12 cellular contexts compared by ENCODE assay signal in genomic region chr2:127515383-127515915, GRCh38. TPM values are rescaled to one million over a fixed set of nuclear protein-coding genes. Genes with fewer than 3 reads are reported as not detected.
DNase-seq lines count a peak whose midpoint lies in the region; ATAC-seq and TF ChIP-seq lines count a peak whose summit lies in the region.
"Had no signal": no experiment of that assay in that cellular context is flagged by ENCODE, and none has a peak within 500 bp of the region (broad histone marks: within the 10 kb centered on the region; RNA-seq: fewer than 3 reads in every experiment).

No MANE protein-coding gene starts in this region.

- no peaks in the 10 kb centered on the region for H3K9me3 Mint-ChIP-seq in activated CD4-positive, alpha-beta memory T cell treated with anti-CD3 and anti-CD28 coated beads for 36 hours
- no peaks in the 10 kb centered on the region for H3K9me3 Mint-ChIP-seq in activated CD4-positive, alpha-beta memory T cell treated with anti-CD3 and anti-CD28 coated beads, Interleukin-2, amount 10 ng/mL, durations not matched to agents 7 days and 5 days
- no peaks in the 10 kb centered on the region for H3K9me3 Mint-ChIP-seq in endothelial cell (ENCODE audit: unreplicated experiment)
- H3K9me3 Mint-ChIP-seq in progenitor cell of endocrine pancreas (ENCODE audit: low read depth): no peaks in the 10 kb centered on the region

- no peaks in the 10 kb centered on the region for H3K27me3 Mint-ChIP-seq in activated CD4-positive, alpha-beta memory T cell treated with anti-CD3 and anti-CD28 coated beads for 36 hours
- H3K27me3 Mint-ChIP-seq in activated CD4-positive, alpha-beta memory T cell treated with anti-CD3 and anti-CD28 coated beads, Interleukin-2, amount 10 ng/mL, durations not matched to agents 7 days and 5 days: no peaks in the 10 kb centered on the region
- no peaks in the 10 kb centered on the region for H3K27me3 Mint-ChIP-seq in endothelial cell (ENCODE audit: unreplicated experiment)
- H3K27me3 Mint-ChIP-seq in progenitor cell of endocrine pancreas: no peaks in the 10 kb centered on the region

- H3K9me3 ChIP-seq in thyroid gland: no peaks in the 10 kb centered on the region
- H3K9me3 ChIP-seq: A549 had no signal

- intact Hi-C loops in activated CD4-positive, alpha-beta memory T cell treated with anti-CD3 and anti-CD28 coated beads for 36 hours (cut with micrococcal nuclease): no loop called here
- intact Hi-C loops in thyroid gland (cut with DNase I): no loop called here

- H3K27ac Mint-ChIP-seq in activated CD4-positive, alpha-beta memory T cell treated with anti-CD3 and anti-CD28 coated beads for 36 hours: peak overlapping the region; percentile 39
- no peak overlapping the region for H3K27ac Mint-ChIP-seq in activated CD4-positive, alpha-beta memory T cell treated with anti-CD3 and anti-CD28 coated beads, Interleukin-2, amount 10 ng/mL, durations not matched to agents 7 days and 5 days
- peak overlapping the region; percentile 55 for H3K27ac Mint-ChIP-seq in endothelial cell (ENCODE audit: unreplicated experiment)
- no peak overlapping the region for H3K27ac Mint-ChIP-seq in progenitor cell of endocrine pancreas

- WGBS in thyroid gland, 2 donors: 54 to 69% methylated on average over 5 to 6 of the region's 6 CpGs

- no peak overlapping the region for H3K4me3 ChIP-seq in thyroid gland (replicated peaks in 1 of 3)
- H3K4me3 ChIP-seq: A549 had no signal

- peak overlapping the region in 2 of 3 donors; percentile 17 to 48 for H3K27ac ChIP-seq in thyroid gland
- H3K27ac ChIP-seq: A549 had no signal

- no peak overlapping the region for H3K4me3 Mint-ChIP-seq in activated CD4-positive, alpha-beta memory T cell treated with anti-CD3 and anti-CD28 coated beads for 36 hours
- no peak overlapping the region for H3K4me3 Mint-ChIP-seq in activated CD4-positive, alpha-beta memory T cell treated with anti-CD3 and anti-CD28 coated beads, Interleukin-2, amount 10 ng/mL, durations not matched to agents 7 days and 5 days
- H3K4me3 Mint-ChIP-seq in endothelial cell (ENCODE audit: unreplicated experiment): no peak overlapping the region
- H3K4me3 Mint-ChIP-seq in progenitor cell of endocrine pancreas (ENCODE audit: low read depth): no peak overlapping the region

- peaks cover 0 to 4% of the 10 kb centered on the region in 2 donors for H3K36me3 ChIP-seq in thyroid gland

- POLR2A ChIA-PET in activated CD4-positive, alpha-beta memory T cell treated with anti-CD3 and anti-CD28 coated beads for 36 hours (lab: Charles Lee): no interaction called here
- POLR2A ChIA-PET in activated CD4-positive, alpha-beta memory T cell treated with anti-CD3 and anti-CD28 coated beads, Interleukin-2, amount 10 ng/mL, durations not matched to agents 7 days and 5 days (lab: Charles Lee): interaction anchor here (2.8 kb wide), 1 partner anchor 11 kb away, joined by 12 read pairs; the partner anchor contains the start of gene IWS1

- peaks cover 36% of the 10 kb centered on the region for H3K36me3 Mint-ChIP-seq in activated CD4-positive, alpha-beta memory T cell treated with anti-CD3 and anti-CD28 coated beads for 36 hours
- H3K36me3 Mint-ChIP-seq in activated CD4-positive, alpha-beta memory T cell treated with anti-CD3 and anti-CD28 coated beads, Interleukin-2, amount 10 ng/mL, durations not matched to agents 7 days and 5 days (ENCODE audit: low read depth): peaks cover 76% of the 10 kb centered on the region
- H3K36me3 Mint-ChIP-seq in endothelial cell (ENCODE audit: low read depth, unreplicated experiment) (peaks cover 10% of the 10 kb centered on the region), progenitor cell of endocrine pancreas (ENCODE audit: insufficient read depth) (peaks cover 13% of the 10 kb centered on the region)

- no peak for ATAC-seq in SK-N-SH treated with all-trans-retinoic acid at 6 μM for 48 hours
- no peak for ATAC-seq in GM21423 (IDR thresholded peaks at IDR 0.05; ENCODE audit: unreplicated experiment)
- ATAC-seq: A549, PC-3 had no signal

- CTCF ChIA-PET in activated CD4-positive, alpha-beta memory T cell treated with anti-CD3 and anti-CD28 coated beads for 36 hours (lab: Charles Lee): no interaction called here
- CTCF ChIA-PET in activated CD4-positive, alpha-beta memory T cell treated with anti-CD3 and anti-CD28 coated beads, Interleukin-2, amount 10 ng/mL, durations not matched to agents 7 days and 5 days (lab: Charles Lee): no interaction called here

- TF ChIP-seq POLR2A in thyroid gland (IDR thresholded peaks at IDR 0.05): no peak

- DNase-seq in activated CD4-positive, alpha-beta memory T cell treated with anti-CD3 and anti-CD28 coated beads for 36 hours: no peak
- no peak for DNase-seq in activated CD4-positive, alpha-beta memory T cell treated with anti-CD3 and anti-CD28 coated beads, Interleukin-2, amount 10 ng/mL, durations not matched to agents 7 days and 5 days
- DNase-seq in endothelial cell (ENCODE audit: low spot score) (no peak), midbrain (lab: John Stamatoyannopoulos, UW) (peak; percentile 44), thyroid gland (no peak), progenitor cell of endocrine pancreas (ENCODE audit: low spot score, unreplicated experiment) (no peak)
- DNase-seq: activated gamma-delta T cell treated with Interleukin-2 at 50 U/mL for 16 hours, GF-D8, PC-3 had no signal

- TF ChIP-seq CTCF in endothelial cell (IDR thresholded peaks at IDR 0.05; ENCODE audit: unreplicated experiment) (no peak), thyroid gland (IDR thresholded peaks at IDR 0.05) (no peak), progenitor cell of endocrine pancreas (IDR thresholded peaks at IDR 0.05; ENCODE audit: unreplicated experiment) (no peak)

- peaks cover 12 to 20% of the 10 kb centered on the region in 2 donors for H3K4me1 ChIP-seq in thyroid gland

- no peaks in the 10 kb centered on the region for H3K27me3 ChIP-seq in thyroid gland

- H3K4me1 Mint-ChIP-seq in activated CD4-positive, alpha-beta memory T cell treated with anti-CD3 and anti-CD28 coated beads for 36 hours (ENCODE audit: low read depth): peaks cover 75% of the 10 kb centered on the region
- peaks cover 48% of the 10 kb centered on the region for H3K4me1 Mint-ChIP-seq in activated CD4-positive, alpha-beta memory T cell treated with anti-CD3 and anti-CD28 coated beads, Interleukin-2, amount 10 ng/mL, durations not matched to agents 7 days and 5 days
- peaks cover 29% of the 10 kb centered on the region for H3K4me1 Mint-ChIP-seq in endothelial cell (ENCODE audit: unreplicated experiment)
- peaks cover 2% of the 10 kb centered on the region for H3K4me1 Mint-ChIP-seq in progenitor cell of endocrine pancreas (ENCODE audit: low read depth)

TF ChIP-seq in SK-N-SH treated with all-trans-retinoic acid at 6 μM for 48 hours, 23 proteins besides CTCF, POLR2A, EP300 and RAD21:
- TF ChIP-seq RARB (CRISPR knock-in tag; IDR thresholded peaks at IDR 0.05) (no peak), POU6F1 (CRISPR knock-in tag; IDR thresholded peaks at IDR 0.05; ENCODE audit: borderline replicate concordance, low read depth) (no peak)

RNA-seq across cellular contexts. Expression of gene IWS1, which starts 10.8 kb away (rescaled TPM):
- 10 to 100 TPM; 57.0 to 57.1 TPM for total RNA-seq in activated CD4-positive, alpha-beta memory T cell treated with anti-CD3 and anti-CD28 coated beads for 36 hours
- total RNA-seq in activated CD4-positive, alpha-beta memory T cell treated with anti-CD3 and anti-CD28 coated beads, Interleukin-2, amount 10 ng/mL, durations not matched to agents 7 days and 5 days: 10 to 100 TPM; 40.8 to 43.3 TPM
- total RNA-seq in endothelial cell (ENCODE audit: unreplicated experiment) (50.5 TPM), thyroid gland (10 to 100 TPM; 33.8 to 70.4 (median 42.1) TPM), progenitor cell of endocrine pancreas (60.4 and 61.2 TPM in 2 replicates)

RNA-seq across cellular contexts. Expression of gene MYO7B, which starts 20.0 kb away (rescaled TPM):
- total RNA-seq in activated CD4-positive, alpha-beta memory T cell treated with anti-CD3 and anti-CD28 coated beads for 36 hours: under 1 TPM; 0.14 to 0.58 TPM
- under 1 TPM; 0.13 to 0.18 TPM for total RNA-seq in activated CD4-positive, alpha-beta memory T cell treated with anti-CD3 and anti-CD28 coated beads, Interleukin-2, amount 10 ng/mL, durations not matched to agents 7 days and 5 days
- total RNA-seq in endothelial cell (ENCODE audit: unreplicated experiment): 0.90 TPM
- under 1 TPM in 1 of 4 donors, not detected in 3; 0.56 TPM for total RNA-seq in thyroid gland
- total RNA-seq in progenitor cell of endocrine pancreas: 0.64 TPM in 1 of 2 replicates, not detected in the other

Comparison
In these comparisons a context has a peak if more than half of its experiments do, and no peak if none do; other contexts are left out.
1. H3K27ac Mint-ChIP-seq: peak in activated CD4-positive, alpha-beta memory T cell treated with anti-CD3 and anti-CD28 coated beads for 36 hours (single experiment) and endothelial cell (single experiment); none in activated CD4-positive, alpha-beta memory T cell treated with anti-CD3 and anti-CD28 coated beads, Interleukin-2, amount 10 ng/mL, durations not matched to agents 7 days and 5 days (single experiment) and progenitor cell of endocrine pancreas (single experiment).